Comparison of ENCODE assay signal across 12 cellular contexts in the genomic region with DNA sequence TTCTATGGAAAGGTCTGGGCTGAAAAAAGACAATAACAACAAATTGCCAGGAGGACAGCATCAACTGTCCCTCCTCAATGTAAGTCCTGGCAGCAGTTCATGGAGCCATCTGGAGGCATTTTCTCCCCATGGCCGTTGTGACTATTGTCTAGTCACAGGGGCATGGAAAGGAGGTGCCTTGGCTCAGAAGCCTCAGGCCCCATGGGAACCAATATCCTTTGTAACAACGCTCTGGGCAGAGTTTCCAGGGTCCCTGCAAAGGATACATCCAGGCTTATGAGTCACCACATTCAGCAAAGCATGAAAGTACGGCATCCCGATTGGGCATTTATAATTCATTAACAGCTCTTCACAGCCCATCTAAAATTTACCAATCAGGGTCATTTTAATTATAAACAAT.
DNase-seq lines count a peak whose midpoint lies in the region; ATAC-seq and TF ChIP-seq lines count a peak whose summit lies in the region.
"Had no signal": no experiment of that assay in that cellular context is flagged by ENCODE, and none has a peak within 500 bp of the region (broad histone marks: within the 10 kb centered on the region; RNA-seq: fewer than 3 reads in every experiment).

No MANE protein-coding gene starts in this region.

- no peak overlapping the region for H2AFZ ChIP-seq in mammary epithelial cell (ENCODE audit: low read depth, low read length)

- H3K9me3 Mint-ChIP-seq in CD4-positive, alpha-beta T cell = no peaks in the 10 kb centered on the region
- peaks cover 0 to 5% (median 0%) of the 10 kb centered on the region in 11 donors for H3K9me3 Mint-ChIP-seq in naive thymus-derived CD4-positive, alpha-beta T cell

- H3K27me3 Mint-ChIP-seq in CD4-positive, alpha-beta T cell = no peaks in the 10 kb centered on the region
- no peaks in the 10 kb centered on the region for H3K27me3 Mint-ChIP-seq in naive thymus-derived CD4-positive, alpha-beta T cell

- no peak for TF ChIP-seq POLR2A in NB4 (IDR thresholded peaks at IDR 0.05; ENCODE audit: extremely low read depth, insufficient read length)

- POLR2A ChIA-PET in CD4-positive, alpha-beta T cell (lab: Charles Lee) = interaction anchor here (2.0 kb wide), 1 partner anchor 85 kb away, joined by 4 read pairs; the partner anchor contains the start of gene GLG1
- POLR2A ChIA-PET in naive thymus-derived CD4-positive, alpha-beta T cell (lab: Charles Lee) = no interaction called here

- H3K27ac ChIP-seq in CD4-positive, alpha-beta T cell (ENCODE audit: low read depth, low read length) = no peak overlapping the region
- H3K27ac ChIP-seq in naive thymus-derived CD4-positive, alpha-beta T cell (ENCODE audit: low read depth, low read length) = no peak overlapping the region
- H3K27ac ChIP-seq in coronary artery = no peak overlapping the region
- H3K27ac ChIP-seq in mammary epithelial cell (ENCODE audit: insufficient read depth, low read depth, low read length) = no peak overlapping the region
- H3K27ac ChIP-seq: KMS-11, neutrophil had no signal

- intact Hi-C loops in CD4-positive, alpha-beta T cell (cut with DNase I, micrococcal nuclease) = no loop called here
- intact Hi-C loops in naive thymus-derived CD4-positive, alpha-beta T cell (cut with micrococcal nuclease) = no loop called here
- intact Hi-C loops in mammary epithelial cell (cut with micrococcal nuclease) = no loop called here

- no TSS peak for BruUV-seq in mammary epithelial cell (replicated peaks; lab: Mats Ljungman, UMichigan)

- no peak overlapping the region for H3K9ac ChIP-seq in mammary epithelial cell (ENCODE audit: insufficient read depth, low read length)
- H3K9ac ChIP-seq: KMS-11 had no signal

- DNase-seq in CD4-positive, alpha-beta T cell = no peak
- peak; percentile 32 for DNase-seq in NB4 (ENCODE audit: low read depth)
- DNase-seq in fibroblast of gingiva (ENCODE audit: low read depth) = peak; percentile 58
- DNase-seq in naive thymus-derived CD4-positive, alpha-beta T cell = no peak
- no peak for DNase-seq in activated CD4-positive, alpha-beta T cell treated with anti-CD3 and anti-CD28 coated beads, Interleukin-2, amount 50 U/mL, for 1 hour
- no peak for DNase-seq in KBM-7
- DNase-seq in coronary artery (ENCODE audit: low spot score) = no peak
- no peak for DNase-seq in mammary epithelial cell
- DNase-seq: activated gamma-delta T cell treated with Interleukin-2 at 50 U/mL for 16 hours, foreskin melanocyte had no signal

- H3K27ac Mint-ChIP-seq in CD4-positive, alpha-beta T cell = peak overlapping the region; percentile 22
- H3K27ac Mint-ChIP-seq in naive thymus-derived CD4-positive, alpha-beta T cell = peak overlapping the region in 6 of 9 donors; percentile 2 to 87 (median 10)

- H3K4me3 Mint-ChIP-seq in CD4-positive, alpha-beta T cell = no peak overlapping the region
- no peak overlapping the region for H3K4me3 Mint-ChIP-seq in naive thymus-derived CD4-positive, alpha-beta T cell

- no peaks in the 10 kb centered on the region for H3K4me1 ChIP-seq in naive thymus-derived CD4-positive, alpha-beta T cell (ENCODE audit: control insufficient read depth in 2 of 2, insufficient read depth in 2 of 2, low read length in 2 of 2)
- H3K4me1 ChIP-seq in mammary epithelial cell (ENCODE audit: insufficient read depth, low read length) = no peaks in the 10 kb centered on the region

- in situ Hi-C loops in KBM-7 (cut with MboI; ENCODE audit: low pct_unique_long_range_greater_than_20kb, low sequenced_read_pairs) = no loop called here
- in situ Hi-C loops in mammary epithelial cell (cut with MboI; ENCODE audit: low sequenced_read_pairs in 2 of 2) = no loop called here

- ATAC-seq in CD4-positive, alpha-beta T cell (ENCODE audit: poor library complexity) = no peak
- ATAC-seq in naive thymus-derived CD4-positive, alpha-beta T cell = no peak

- peaks cover 54% of the 10 kb centered on the region for H3K4me1 Mint-ChIP-seq in CD4-positive, alpha-beta T cell (ENCODE audit: low read depth)
- H3K4me1 Mint-ChIP-seq in naive thymus-derived CD4-positive, alpha-beta T cell = peaks cover 0 to 51% (median 27%) of the 10 kb centered on the region in 7 donors

- no peak for TF ChIP-seq CTCF in CD4-positive, alpha-beta T cell (IDR thresholded peaks at IDR 0.05)
- no peak for TF ChIP-seq CTCF in NB4 (IDR thresholded peaks at IDR 0.05; ENCODE audit: low read depth, low read length)
- no peak for TF ChIP-seq CTCF in coronary artery (IDR thresholded peaks at IDR 0.05)
- TF ChIP-seq CTCF in mammary epithelial cell (conservative IDR thresholded peaks at IDR 0.05 in 1 of 2, IDR thresholded peaks at IDR 0.05 in 1 of 2; ENCODE audit: extremely low read depth in 1 of 2, insufficient read depth in 1 of 2, low read depth in 1 of 2, low read length in 2 of 2) = no peak

- H4K20me1 ChIP-seq in mammary epithelial cell (ENCODE audit: insufficient read depth, low read length) = no peaks in the 10 kb centered on the region

- H3K36me3 Mint-ChIP-seq in CD4-positive, alpha-beta T cell (ENCODE audit: low read depth) = peaks cover 76% of the 10 kb centered on the region
- H3K36me3 Mint-ChIP-seq in naive thymus-derived CD4-positive, alpha-beta T cell = peaks cover 6 to 62% (median 40%) of the 10 kb centered on the region in 5 donors

- H3K4me3 ChIP-seq in NB4 (ENCODE audit: low read depth, low read length) = no peak overlapping the region
- H3K4me3 ChIP-seq in naive thymus-derived CD4-positive, alpha-beta T cell (ENCODE audit: low read length) = no peak overlapping the region
- H3K4me3 ChIP-seq in coronary artery = no peak overlapping the region
- H3K4me3 ChIP-seq in mammary epithelial cell (replicated peaks in 1 of 3; ENCODE audit: insufficient read depth in 1 of 3, low read depth in 2 of 3, low read length in 3 of 3) = no peak overlapping the region

- H3K4me2 ChIP-seq in mammary epithelial cell (ENCODE audit: insufficient read depth, low read depth, low read length) = no peak overlapping the region
- H3K4me2 ChIP-seq: KMS-11 had no signal

- dilution Hi-C loops in mammary epithelial cell (cut with HindIII; ENCODE audit: low sequenced_read_pairs) = no loop called here

- peaks cover 26% of the 10 kb centered on the region for H3K79me2 ChIP-seq in mammary epithelial cell (ENCODE audit: insufficient read depth, low read length)

- H3K27me3 ChIP-seq in CD4-positive, alpha-beta T cell (ENCODE audit: control insufficient read depth, insufficient read depth, low read length) = no peaks in the 10 kb centered on the region
- no peaks in the 10 kb centered on the region for H3K27me3 ChIP-seq in naive thymus-derived CD4-positive, alpha-beta T cell (ENCODE audit: control insufficient read depth in 2 of 2, insufficient read depth in 2 of 2, low read length in 2 of 2)
- no peaks in the 10 kb centered on the region for H3K27me3 ChIP-seq in mammary epithelial cell (ENCODE audit: insufficient read depth, low read length)
- H3K27me3 ChIP-seq: neutrophil had no signal

- H3K36me3 ChIP-seq in naive thymus-derived CD4-positive, alpha-beta T cell (ENCODE audit: control insufficient read depth in 2 of 3, insufficient read depth in 3 of 3, low read length in 3 of 3) = peaks cover 0 to 12% (median 0%) of the 10 kb centered on the region in 3 experiments
- H3K36me3 ChIP-seq in mammary epithelial cell (ENCODE audit: insufficient read depth, low read length) = peaks cover 3% of the 10 kb centered on the region
- H3K36me3 ChIP-seq: neutrophil had no signal

- H3K9me3 ChIP-seq in CD4-positive, alpha-beta T cell (ENCODE audit: control insufficient read depth, low read length) = no peaks in the 10 kb centered on the region
- no peaks in the 10 kb centered on the region for H3K9me3 ChIP-seq in naive thymus-derived CD4-positive, alpha-beta T cell (ENCODE audit: control insufficient read depth in 2 of 3, low read length in 3 of 3)
- H3K9me3 ChIP-seq in mammary epithelial cell (replicated peaks; ENCODE audit: insufficient read depth, low read length) = no peaks in the 10 kb centered on the region
- H3K9me3 ChIP-seq: neutrophil had no signal

- WGBS in mammary epithelial cell (ENCODE audit: low coverage, missing lambda C conversion rate) = 83% methylated on average over 4 of the region's 4 CpGs

- CTCF ChIA-PET in CD4-positive, alpha-beta T cell (lab: Charles Lee) = no interaction called here
- CTCF ChIA-PET in naive thymus-derived CD4-positive, alpha-beta T cell (lab: Charles Lee) = no interaction called here
- CTCF ChIA-PET in mammary epithelial cell (lab: Charles Lee; ENCODE audit: low non-redundant PET) = no interaction called here

Comparison
In these comparisons a context has a peak if more than half of its experiments do, and no peak if none do; other contexts are left out.
1. DNase-seq: peak in NB4 (single experiment) and fibroblast of gingiva (single experiment); none in CD4-positive, alpha-beta T cell (0 of 10), naive thymus-derived CD4-positive, alpha-beta T cell (0 of 9), activated CD4-positive, alpha-beta T cell treated with anti-CD3 and anti-CD28 coated beads, Interleukin-2, amount 50 U/mL, for 1 hour (single experiment), KBM-7 (single experiment), coronary artery (single experiment) and mammary epithelial cell (single experiment).